ENCODE assay signal across 7 cellular contexts in genomic region chr11:39220069-39220468, GRCh38.
"Had no signal": no experiment of that assay in that cellular context is flagged by ENCODE, and none has a peak within 500 bp of the region (broad histone marks: within the 10 kb centered on the region; RNA-seq: fewer than 3 reads in every experiment).

No MANE protein-coding gene starts in this region.

- H3K9ac ChIP-seq: GM23248 had no signal

- H3K4me3 ChIP-seq: GM23248, HAP-1 had no signal

- H3K9me3 ChIP-seq: HAP-1 had no signal

- ATAC-seq: HCT116 had no signal

- H3K36me3 ChIP-seq: HAP-1 had no signal

- H3K4me1 ChIP-seq: HAP-1 had no signal

- H3K27ac ChIP-seq: GM23248 had no signal

- DNase-seq: GM23248, GOT3, H7, HFFc6, KBM-7 had no signal
